ENCODE assay signal across 12 cellular contexts in genomic region chr6:490251-491037, GRCh38.
DNase-seq lines count a peak whose midpoint lies in the region; ATAC-seq and TF ChIP-seq lines count a peak whose summit lies in the region.
"Had no signal": no experiment of that assay in that cellular context is flagged by ENCODE, and none has a peak within 500 bp of the region (broad histone marks: within the 10 kb centered on the region; RNA-seq: fewer than 3 reads in every experiment).

No MANE protein-coding gene starts in this region.

- POLR2A ChIA-PET in GM10248 (lab: Yijun Ruan, JAX), result interaction anchor here (1.4 kb wide), 1 partner anchor 92 kb away, joined by 4 read pairs; no protein-coding TSS in a partner anchor

- peak overlapping the region; percentile 78 for H3K27ac Mint-ChIP-seq in central memory CD8-positive, alpha-beta T cell (ENCODE audit: low read depth)
- H3K27ac Mint-ChIP-seq: nephron had no signal

- DNase-seq in GM10248 (ENCODE audit: extremely low spot score), result peak; percentile 47
- DNase-seq in NAMALWA (ENCODE audit: low spot score), result peak; percentile 58
- DNase-seq in central memory CD8-positive, alpha-beta T cell (ENCODE audit: low spot score in 2 of 2), result no peak
- no peak for DNase-seq in GM13977 (ENCODE audit: low spot score)
- DNase-seq: dorsolateral prefrontal cortex, MV-4-11 had no signal

- H3K4me1 Mint-ChIP-seq in central memory CD8-positive, alpha-beta T cell, result peaks cover 58% of the 10 kb centered on the region

- peaks cover 20% of the 10 kb centered on the region for H3K36me3 Mint-ChIP-seq in central memory CD8-positive, alpha-beta T cell (ENCODE audit: insufficient read depth)

- ATAC-seq in GM19397 (IDR thresholded peaks at IDR 0.05; ENCODE audit: unreplicated experiment), result peak; percentile 49
- peak; percentile 33 for ATAC-seq in central memory CD8-positive, alpha-beta T cell (replicated peaks; ENCODE audit: extremely low read depth, poor library complexity, severe bottlenecking)
- no peak for ATAC-seq in HG03196 (IDR thresholded peaks at IDR 0.05; ENCODE audit: unreplicated experiment)
- ATAC-seq in GM21526 (IDR thresholded peaks at IDR 0.05; ENCODE audit: low FRiP score, unreplicated experiment), result no peak
- ATAC-seq in HG03159 (IDR thresholded peaks at IDR 0.05; ENCODE audit: unreplicated experiment), result no peak
- ATAC-seq: Right ventricle myocardium inferior had no signal

- H3K9me3 Mint-ChIP-seq in central memory CD8-positive, alpha-beta T cell, result no peaks in the 10 kb centered on the region

- in situ Hi-C loops in GM13977 (cut with MboI; ENCODE audit: low pct_unique_long_range_greater_than_20kb, low sequenced_read_pairs, unreplicated experiment), result no loop called here

- no peaks in the 10 kb centered on the region for H3K27me3 Mint-ChIP-seq in central memory CD8-positive, alpha-beta T cell

- no peak for TF ChIP-seq CTCF in GM10248 (IDR thresholded peaks at IDR 0.05; ENCODE audit: control extremely low read depth, extremely low read depth, low read depth, missing control alignments)
- TF ChIP-seq CTCF in GM13977 (IDR thresholded peaks at IDR 0.05; ENCODE audit: extremely low read depth, insufficient read depth, missing control alignments), result no peak

- H3K4me3 Mint-ChIP-seq in central memory CD8-positive, alpha-beta T cell, result peak overlapping the region; percentile 45
- H3K4me3 Mint-ChIP-seq: nephron had no signal

- CTCF ChIA-PET in GM10248 (lab: Yijun Ruan, JAX), result interaction anchor here (0.9 to 2.0 kb wide), 5 partner anchors 11 to 342 kb away, joined by 3 to 6 read pairs (median 3); no protein-coding TSS in a partner anchor

Comparison
In these comparisons a context has a peak if more than half of its experiments do, and no peak if none do; other contexts are left out.
1. DNase-seq: peak in GM10248 (single experiment) and NAMALWA (single experiment); none in central memory CD8-positive, alpha-beta T cell (0 of 2) and GM13977 (single experiment).
2. ATAC-seq: peak in GM19397 (single experiment) and central memory CD8-positive, alpha-beta T cell (single experiment); none in HG03196 (single experiment), GM21526 (single experiment) and HG03159 (single experiment).